In genomic region chr17:29640413-29640812, GRCh38 we compare ENCODE assay signal across 8 cellular contexts. TPM values are rescaled to one million over a fixed set of nuclear protein-coding genes. Genes with fewer than 3 reads are reported as not detected.
A peak's percentile ranks its signal among the peaks of the same experiment; 100 is the strongest.
DNase-seq lines count a peak whose midpoint lies in the region; ATAC-seq and TF ChIP-seq lines count a peak whose summit lies in the region.

No MANE protein-coding gene starts in this region.

- no peak for TF ChIP-seq CTCF in endothelial cell (IDR thresholded peaks at IDR 0.05; ENCODE audit: unreplicated experiment)
- TF ChIP-seq CTCF in neural cell (IDR thresholded peaks at IDR 0.05; ENCODE audit: poor library complexity, severe bottlenecking), result no peak
- TF ChIP-seq CTCF in mucosa of descending colon (IDR thresholded peaks at IDR 0.05), result no peak

- no peak overlapping the region for H3K9ac ChIP-seq in neural cell (ENCODE audit: low read length)

- DNase-seq in AG20443 (ENCODE audit: low spot score), result peak; percentile 47
- DNase-seq in M059J (ENCODE audit: low read depth), result peak; percentile 53
- DNase-seq in endothelial cell (ENCODE audit: low spot score), result no peak
- DNase-seq in GOT3 (lab: John Stamatoyannopoulos, UW), result no peak
- DNase-seq in NCI-H2196 treated with DMSO at 0.1 percent for 48 hours (lab: John Stamatoyannopoulos, UW; ENCODE audit: unreplicated experiment), result no peak
- no peak for DNase-seq in mucosa of descending colon

- H3K27ac ChIP-seq in neural cell (ENCODE audit: low read length), result peak overlapping the region; percentile 45

- no peaks in the 10 kb centered on the region for H3K79me2 ChIP-seq in neural cell (replicated peaks; ENCODE audit: insufficient read depth, low read length)

- no peak overlapping the region for H2AFZ ChIP-seq in neural cell (ENCODE audit: low read depth, low read length)

- H3K4me3 ChIP-seq in neural cell (ENCODE audit: low read length) (peak overlapping the region; percentile 29), mucosa of descending colon (no peak overlapping the region)

- H3K9me3 Mint-ChIP-seq in endothelial cell (ENCODE audit: unreplicated experiment), result no peaks in the 10 kb centered on the region

- H3K4me1 ChIP-seq in mucosa of descending colon (ENCODE audit: low read depth), result no peaks in the 10 kb centered on the region

- no peak for TF ChIP-seq RAD21 in neural cell (conservative IDR thresholded peaks at IDR 0.05)

- peaks cover 7% of the 10 kb centered on the region for H3K27me3 Mint-ChIP-seq in endothelial cell (ENCODE audit: unreplicated experiment)

- H3K27ac Mint-ChIP-seq in endothelial cell (ENCODE audit: unreplicated experiment), result peak overlapping the region; percentile 91

- TF ChIP-seq EP300 in neural cell (conservative IDR thresholded peaks at IDR 0.05; ENCODE audit: poor library complexity, severe bottlenecking), result no peak

- no peaks in the 10 kb centered on the region for H3K27me3 ChIP-seq in neural cell (ENCODE audit: insufficient read depth, low read depth, low read length)

- no peaks in the 10 kb centered on the region for H4K20me1 ChIP-seq in neural cell (ENCODE audit: insufficient read depth)

- peaks cover 59% of the 10 kb centered on the region for H3K4me1 Mint-ChIP-seq in endothelial cell (ENCODE audit: unreplicated experiment)

- H3K9me3 ChIP-seq in neural cell (ENCODE audit: low read length) (no peaks in the 10 kb centered on the region), mucosa of descending colon (no peaks in the 10 kb centered on the region)

- peaks cover 20% of the 10 kb centered on the region for H3K36me3 Mint-ChIP-seq in endothelial cell (ENCODE audit: low read depth, unreplicated experiment)

- no peak for ATAC-seq in mucosa of descending colon
- ATAC-seq in GM21717 (IDR thresholded peaks at IDR 0.05; ENCODE audit: unreplicated experiment), result no peak

- H3K36me3 ChIP-seq in neural cell (ENCODE audit: insufficient read depth, low read length) (no peaks in the 10 kb centered on the region), mucosa of descending colon (ENCODE audit: low read depth) (no peaks in the 10 kb centered on the region)

- H3K9me2 ChIP-seq in neural cell (ENCODE audit: insufficient read depth, low read length), result no peaks in the 10 kb centered on the region

- H3K4me3 Mint-ChIP-seq in endothelial cell (ENCODE audit: unreplicated experiment), result peak overlapping the region; percentile 3

- H3F3A ChIP-seq in neural cell (ENCODE audit: insufficient read depth, low read length, poor library complexity, severe bottlenecking), result no peaks in the 10 kb centered on the region

- no peak overlapping the region for H3K4me2 ChIP-seq in neural cell (ENCODE audit: low read length)

- intact Hi-C loops in mucosa of descending colon (cut with DNase I, micrococcal nuclease), result loop anchor here in 1 of 2 donors (10.0 kb wide), 1 partner anchor 144 kb away; no protein-coding TSS in a partner anchor

TF ChIP-seq in neural cell, 6 proteins besides CTCF, POLR2A, EP300 and RAD21:
- TF ChIP-seq MXI1 (conservative IDR thresholded peaks at IDR 0.05; ENCODE audit: poor library complexity, severe bottlenecking) (peak; percentile 19), POLR2AphosphoS5 (IDR thresholded peaks at IDR 0.05) (no peak)

RNA-seq across cellular contexts. Expression of gene CORO6, which starts 17.7 kb away (rescaled TPM):
- total RNA-seq in M059J (2014; rRNA removed; shearing (Covaris generic)), result 0.89 and 2.0 TPM in 2 replicates
- total RNA-seq in endothelial cell (ENCODE audit: unreplicated experiment), result 13.0 TPM
- 1.2 and 4.3 TPM in 2 replicates for polyA plus RNA-seq in neural cell
- polyA minus RNA-seq in neural cell, result 1.0 and 2.4 TPM in 2 replicates
- total RNA-seq in mucosa of descending colon, result 10 to 100 TPM in 1 of 3 donors, 1 to 10 TPM in 2; 1.2 to 21.3 (median 2.5) TPM

RNA-seq across cellular contexts. Expression of gene ANKRD13B, which starts 47.5 kb away (rescaled TPM):
- 2.6 and 3.3 TPM in 2 replicates for total RNA-seq in M059J (2014; rRNA removed; shearing (Covaris generic))
- total RNA-seq in endothelial cell (ENCODE audit: unreplicated experiment) (7.6 TPM), mucosa of descending colon (10 to 100 TPM in 1 of 3 donors, 1 to 10 TPM in 2; 2.2 to 11.2 (median 3.3) TPM)
- polyA plus RNA-seq in neural cell, result 35.0 and 42.7 TPM in 2 replicates
- polyA minus RNA-seq in neural cell, result 34.0 and 38.2 TPM in 2 replicates

RNA-seq across cellular contexts. Expression of gene GIT1, which starts 51.0 kb away (rescaled TPM):
- 18.0 and 23.0 TPM in 2 replicates for total RNA-seq in M059J (2014; rRNA removed; shearing (Covaris generic))
- 116 TPM for total RNA-seq in endothelial cell (ENCODE audit: unreplicated experiment)
- polyA plus RNA-seq in neural cell, result 20.5 and 41.4 TPM in 2 replicates
- 40.1 and 42.1 TPM in 2 replicates for polyA minus RNA-seq in neural cell
- total RNA-seq in mucosa of descending colon, result 10 to 100 TPM; 28.6 to 41.0 (median 37.2) TPM

Comparison
In these comparisons a context has a peak if more than half of its experiments do, and no peak if none do; other contexts are left out.
1. DNase-seq: peak in AG20443 (single experiment) and M059J (single experiment); none in endothelial cell (single experiment), GOT3 (single experiment), NCI-H2196 treated with DMSO at 0.1 percent for 48 hours (single experiment) and mucosa of descending colon (0 of 3).